ENCODE assay signal across 35 cellular contexts in genomic region chr17:67085406-67085805, GRCh38. TPM values are rescaled to one million over a fixed set of nuclear protein-coding genes. Genes with fewer than 3 reads are reported as not detected.
"Had no signal": no experiment of that assay in that cellular context is flagged by ENCODE, and none has a peak within 500 bp of the region (broad histone marks: within the 10 kb centered on the region; RNA-seq: fewer than 3 reads in every experiment).

No MANE protein-coding gene starts in this region.

- H3K27ac Mint-ChIP-seq: nephron; neural progenitor cell; stimulated activated naive B cell treated with anti-CD40 and anti-IgM and Interleukin-4, amounts not matched to agents 10 μg/mL and 1 μg/mL and 100 μg/mL, for 72 hours had no signal

- H3K27ac ChIP-seq: left lung, lower lobe of right lung, neural progenitor cell, neutrophil, parathyroid adenoma, right atrium auricular region, right lobe of liver, stomach, testis, thyroid gland, transverse colon, upper lobe of left lung, vagina had no signal

- H3K27me3 ChIP-seq: left lung, neural progenitor cell, neutrophil, right atrium auricular region, right lobe of liver, stomach, testis, thyroid gland, transverse colon, upper lobe of left lung, vagina had no signal

- DNase-seq: hypothalamus; immature natural killer cell; kidney; left colon; left lung; lower lobe of right lung; mammary epithelial cell; mesenchymal stem cell; naive thymus-derived CD8-positive, alpha-beta T cell; occipital lobe; right lobe of liver; stimulated activated CD4-positive, alpha-beta T cell treated with anti-CD3 and anti-CD28 coated beads, Interleukin-15, amount 100 ng/mL, for 24 hours; stimulated activated CD4-positive, alpha-beta T cell treated with anti-CD3 and anti-CD28 coated beads, Interleukin-2, amount 100 ng/mL, for 24 hours; stimulated activated CD4-positive, alpha-beta T cell treated with anti-CD3 and anti-CD28 coated beads, Interleukin-4, amount 100 ng/mL, for 1 hour; stimulated activated naive B cell treated with anti-CD40 and anti-IgM and Interleukin-4, amounts not matched to agents 10 μg/mL and 1 μg/mL and 100 μg/mL, for 72 hours; stimulated activated naive CD8-positive, alpha-beta T cell treated with anti-CD3 and anti-CD28 coated beads, Interleukin-15, Interleukin-2, amounts not matched to agents 100 U/mL and 50 U/mL, for 24 hours; stomach; testis; thyroid gland; transverse colon; upper lobe of left lung had no signal

- H3K27me3 Mint-ChIP-seq: naive thymus-derived CD8-positive, alpha-beta T cell; stimulated activated naive B cell treated with anti-CD40 and anti-IgM and Interleukin-4, amounts not matched to agents 10 μg/mL and 1 μg/mL and 100 μg/mL, for 72 hours had no signal

- H3K4me1 Mint-ChIP-seq: nephron had no signal

- H3K4me1 ChIP-seq: left lung, lower lobe of right lung, neural progenitor cell, parathyroid adenoma, right atrium auricular region, right lobe of liver, testis, thyroid gland, transverse colon, upper lobe of left lung, vagina had no signal

- ATAC-seq: left colon; left lung; lower lobe of right lung; naive thymus-derived CD8-positive, alpha-beta T cell; right lobe of liver; stimulated activated naive B cell treated with anti-CD40 and anti-IgM and Interleukin-4, amounts not matched to agents 10 μg/mL and 1 μg/mL and 100 μg/mL, for 72 hours; stimulated activated naive CD8-positive, alpha-beta T cell treated with anti-CD3 and anti-CD28 coated beads, Interleukin-15, Interleukin-2, amounts not matched to agents 100 U/mL and 50 U/mL, for 24 hours had no signal

- H3K9me3 Mint-ChIP-seq: immature natural killer cell; naive thymus-derived CD8-positive, alpha-beta T cell; stimulated activated naive B cell treated with anti-CD40 and anti-IgM and Interleukin-4, amounts not matched to agents 10 μg/mL and 1 μg/mL and 100 μg/mL, for 72 hours had no signal

- H3K9me3 ChIP-seq: left lung, lower lobe of right lung, neutrophil, right atrium auricular region, right lobe of liver, stomach, testis, thyroid gland, transverse colon, upper lobe of left lung, vagina had no signal

- H2AFZ ChIP-seq: neural progenitor cell, parathyroid adenoma had no signal

- H3K9ac ChIP-seq: neural progenitor cell, parathyroid adenoma had no signal

- H3K4me2 ChIP-seq: neural progenitor cell, smooth muscle cell had no signal

- H3K4me3 Mint-ChIP-seq: immature natural killer cell; naive thymus-derived CD8-positive, alpha-beta T cell; nephron; neural progenitor cell; stimulated activated naive B cell treated with anti-CD40 and anti-IgM and Interleukin-4, amounts not matched to agents 10 μg/mL and 1 μg/mL and 100 μg/mL, for 72 hours had no signal

- H3K4me3 ChIP-seq: left lung, lower lobe of right lung, neural progenitor cell, right atrium auricular region, right lobe of liver, smooth muscle cell, stomach, testis, thyroid gland, transverse colon, upper lobe of left lung, vagina had no signal

RNA-seq across cellular contexts. Expression of gene CACNG1, which starts 41.1 kb away (rescaled TPM):
- total RNA-seq: kidney; left colon; left lung; liver; lower lobe of right lung; mammary epithelial cell; mucosa of gallbladder; naive thymus-derived CD8-positive, alpha-beta T cell; osteocyte; posterior vena cava; pulmonary artery endothelial cell; renal cortical epithelial cell; right atrium auricular region; right lobe of liver; smooth muscle cell; stomach; testis; thyroid gland; transverse colon; vagina had no signal
- polyA plus RNA-seq: immature natural killer cell; liver; mammary epithelial cell; naive thymus-derived CD8-positive, alpha-beta T cell; smooth muscle cell; stomach; urinary bladder had no signal
